8 cellular contexts compared by ENCODE assay signal in the genomic region with DNA sequence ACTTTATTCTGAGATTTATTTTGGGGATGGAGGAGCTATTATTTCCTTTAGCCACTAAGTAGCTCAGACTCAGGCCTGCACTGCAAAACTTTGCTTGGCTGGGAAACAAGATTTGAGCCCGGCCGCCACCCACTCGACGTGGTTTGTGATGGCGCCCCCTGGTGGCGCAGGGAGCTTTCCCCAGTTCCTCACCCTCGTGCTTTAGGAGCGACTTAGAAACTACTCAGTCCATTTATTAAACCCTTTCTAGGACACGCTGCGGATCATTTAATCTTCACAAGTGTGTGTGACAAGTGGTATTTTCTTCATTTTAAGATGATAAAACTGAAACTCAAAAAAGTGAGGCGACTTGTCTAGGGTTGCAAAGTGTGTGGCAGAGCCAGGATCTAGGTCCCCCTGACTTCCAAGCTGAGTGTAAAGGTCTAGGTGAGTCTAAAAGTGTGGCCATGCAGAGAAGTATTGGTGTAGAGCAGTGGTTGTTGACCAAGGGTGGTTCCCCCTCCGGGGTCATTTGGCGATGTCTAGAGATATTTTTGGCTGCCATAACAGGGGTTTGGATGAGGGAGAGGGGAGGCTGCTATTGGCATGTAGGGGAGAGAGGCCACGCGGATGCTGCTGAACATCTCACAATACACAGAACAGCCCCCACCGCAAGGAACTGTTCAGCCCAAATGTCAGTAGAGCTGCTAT. TPM values are rescaled to one million over a fixed set of nuclear protein-coding genes. Genes with fewer than 3 reads are reported as not detected.
A peak's percentile ranks its signal among the peaks of the same experiment; 100 is the strongest.
DNase-seq lines count a peak whose midpoint lies in the region; ATAC-seq, FAIRE-seq and TF ChIP-seq lines count a peak whose summit lies in the region.

No MANE protein-coding gene starts in this region.

- H3K27me3 ChIP-seq in SK-N-SH (ENCODE audit: insufficient read depth), result no peaks in the 10 kb centered on the region
- peaks cover 0 to 2% (median 0%) of the 10 kb centered on the region in 3 donors for H3K27me3 ChIP-seq in psoas muscle (ENCODE audit: insufficient read depth in 3 of 3, low read length in 2 of 3)
- H3K27me3 ChIP-seq in aorta (ENCODE audit: control insufficient read depth in 1 of 2, insufficient read depth in 2 of 2, low read length in 1 of 2), result no peaks in the 10 kb centered on the region

- no peak overlapping the region for H3K4me3 ChIP-seq in SK-N-SH (ENCODE audit: low read depth in 2 of 2, low read length in 1 of 2)
- H3K4me3 ChIP-seq in psoas muscle, result no peak overlapping the region
- no peak overlapping the region for H3K4me3 ChIP-seq in aorta (ENCODE audit: low read length in 2 of 2)

- H3K36me3 ChIP-seq in SK-N-SH (replicated peaks in 1 of 2; ENCODE audit: control insufficient read depth in 1 of 2, insufficient read depth in 2 of 2, low read length in 1 of 2) (no peaks in the 10 kb centered on the region), psoas muscle (ENCODE audit: insufficient read depth in 1 of 2, low read depth in 1 of 2) (no peaks in the 10 kb centered on the region), aorta (ENCODE audit: control insufficient read depth in 1 of 2, insufficient read depth in 2 of 2, low read length in 1 of 2) (no peaks in the 10 kb centered on the region)

- TF ChIP-seq CTCF in D721Med (IDR thresholded peaks at IDR 0.05; ENCODE audit: insufficient read depth, missing control alignments), result peak; percentile 78
- peak; percentile 94 for TF ChIP-seq CTCF in SK-N-SH (IDR thresholded peaks at IDR 0.05)
- TF ChIP-seq CTCF in psoas muscle (IDR thresholded peaks at IDR 0.05), result peak; percentile 84

- H3K9ac ChIP-seq in SK-N-SH, result no peak overlapping the region

- no peak for DNase-seq in D721Med (ENCODE audit: insufficient read length, low spot score)
- DNase-seq in HTR-8/SVneo (ENCODE audit: insufficient read length, low spot score), result peak; percentile 67
- peak; percentile 59 for DNase-seq in SK-N-SH
- peak; percentile 47 to 78 (median 70) for DNase-seq in activated naive CD4-positive, alpha-beta T cell (lab: John Stamatoyannopoulos, UW)
- DNase-seq in head of caudate nucleus, result peak; percentile 35 to 89 (median 75)
- peak; percentile 80 to 85 for DNase-seq in psoas muscle
- DNase-seq in aorta, result peak; percentile 87 to 92
- DNase-seq in putamen (ENCODE audit: low spot score), result no peak

- no peak for TF ChIP-seq EP300 in SK-N-SH (IDR thresholded peaks at IDR 0.05; ENCODE audit: borderline replicate concordance in 1 of 2, low read depth in 1 of 2, low read length in 1 of 2)

- WGBS in SK-N-SH (ENCODE audit: low lambda C conversion rate), result 30% methylated on average over 16 of the region's 16 CpGs
- 27 to 30% (median 28%) methylated on average over 16 of the region's 16 CpGs for WGBS in psoas muscle, 3 donors
- WGBS in aorta, 2 donors, result 25 to 28% methylated on average over 16 of the region's 16 CpGs

- no peaks in the 10 kb centered on the region for H3K4me1 ChIP-seq in SK-N-SH (ENCODE audit: control insufficient read depth in 1 of 2, insufficient read depth in 2 of 2, low read depth in 1 of 2, low read length in 1 of 2)
- H3K4me1 ChIP-seq in psoas muscle, result peaks cover 6% of the 10 kb centered on the region
- no peaks in the 10 kb centered on the region for H3K4me1 ChIP-seq in aorta (ENCODE audit: control insufficient read depth in 1 of 2, insufficient read depth in 2 of 2, low read length in 2 of 2)

- intact Hi-C loops in head of caudate nucleus (cut with DNase I) (no loop called here), psoas muscle (cut with DNase I) (no loop called here), aorta (cut with DNase I) (no loop called here)

- H3F3A ChIP-seq in SK-N-SH (replicated peaks; ENCODE audit: insufficient read depth), result no peaks in the 10 kb centered on the region

- FAIRE-seq in D721Med (lab: Jason Lieb, UNC), result no peak
- FAIRE-seq in HTR-8/SVneo (lab: Jason Lieb, UNC), result no peak

- H3K9me2 ChIP-seq in SK-N-SH, result no peaks in the 10 kb centered on the region

- no peak overlapping the region for H3K4me2 ChIP-seq in SK-N-SH

- H3K27ac ChIP-seq in SK-N-SH (ENCODE audit: low read depth in 2 of 2, low read length in 1 of 2) (no peak overlapping the region), psoas muscle (no peak overlapping the region), aorta (ENCODE audit: low read depth in 1 of 2, low read length in 2 of 2) (no peak overlapping the region)

- no peak overlapping the region for H2AFZ ChIP-seq in SK-N-SH (ENCODE audit: low read depth)

- ATAC-seq in psoas muscle (peak; percentile 52 to 76 (median 70)), aorta (ENCODE audit: low FRiP score) (peak; percentile 75)

- H4K20me1 ChIP-seq in SK-N-SH (ENCODE audit: insufficient read depth), result no peaks in the 10 kb centered on the region

- POLR2A ChIA-PET in SK-N-SH (lab: Yijun Ruan, JAX), result no interaction called here

- CTCF ChIA-PET in SK-N-SH (lab: Yijun Ruan, JAX), result interaction anchor here (0.6 to 3.4 kb wide), 20 partner anchors 11 to 1203 kb away, joined by 3 to 43 read pairs (median 4); a partner anchor contains a TSS

- H3K79me2 ChIP-seq in SK-N-SH (ENCODE audit: insufficient read depth), result no peaks in the 10 kb centered on the region

- peak; percentile 22; the same call in 1 of the 2 replicates for TF ChIP-seq RAD21 in SK-N-SH (IDR thresholded peaks at IDR 0.05; ENCODE audit: low read length)

- H3K9me3 ChIP-seq in SK-N-SH (no peaks in the 10 kb centered on the region), psoas muscle (no peaks in the 10 kb centered on the region), aorta (ENCODE audit: control insufficient read depth, low read length) (no peaks in the 10 kb centered on the region)

TF ChIP-seq in SK-N-SH, 30 proteins besides CTCF, POLR2A, EP300 and RAD21:
- TF ChIP-seq TAF1 (IDR thresholded peaks at IDR 0.05; ENCODE audit: borderline replicate concordance, low read depth, low read length), result no peak
- TF ChIP-seq, protein P1, sequence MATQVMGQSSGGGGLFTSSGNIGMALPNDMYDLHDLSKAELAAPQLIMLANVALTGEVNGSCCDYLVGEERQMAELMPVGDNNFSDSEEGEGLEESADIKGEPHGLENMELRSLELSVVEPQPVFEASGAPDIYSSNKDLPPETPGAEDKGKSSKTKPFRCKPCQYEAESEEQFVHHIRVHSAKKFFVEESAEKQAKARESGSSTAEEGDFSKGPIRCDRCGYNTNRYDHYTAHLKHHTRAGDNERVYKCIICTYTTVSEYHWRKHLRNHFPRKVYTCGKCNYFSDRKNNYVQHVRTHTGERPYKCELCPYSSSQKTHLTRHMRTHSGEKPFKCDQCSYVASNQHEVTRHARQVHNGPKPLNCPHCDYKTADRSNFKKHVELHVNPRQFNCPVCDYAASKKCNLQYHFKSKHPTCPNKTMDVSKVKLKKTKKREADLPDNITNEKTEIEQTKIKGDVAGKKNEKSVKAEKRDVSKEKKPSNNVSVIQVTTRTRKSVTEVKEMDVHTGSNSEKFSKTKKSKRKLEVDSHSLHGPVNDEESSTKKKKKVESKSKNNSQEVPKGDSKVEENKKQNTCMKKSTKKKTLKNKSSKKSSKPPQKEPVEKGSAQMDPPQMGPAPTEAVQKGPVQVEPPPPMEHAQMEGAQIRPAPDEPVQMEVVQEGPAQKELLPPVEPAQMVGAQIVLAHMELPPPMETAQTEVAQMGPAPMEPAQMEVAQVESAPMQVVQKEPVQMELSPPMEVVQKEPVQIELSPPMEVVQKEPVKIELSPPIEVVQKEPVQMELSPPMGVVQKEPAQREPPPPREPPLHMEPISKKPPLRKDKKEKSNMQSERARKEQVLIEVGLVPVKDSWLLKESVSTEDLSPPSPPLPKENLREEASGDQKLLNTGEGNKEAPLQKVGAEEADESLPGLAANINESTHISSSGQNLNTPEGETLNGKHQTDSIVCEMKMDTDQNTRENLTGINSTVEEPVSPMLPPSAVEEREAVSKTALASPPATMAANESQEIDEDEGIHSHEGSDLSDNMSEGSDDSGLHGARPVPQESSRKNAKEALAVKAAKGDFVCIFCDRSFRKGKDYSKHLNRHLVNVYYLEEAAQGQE (IDR thresholded peaks at IDR 0.05; ENCODE audit: low read depth, low read length), result no peak
- TF ChIP-seq FOXJ3 (CRISPR knock-in tag; IDR thresholded peaks at IDR 0.05), result no peak
- TF ChIP-seq SMC3 (IDR thresholded peaks at IDR 0.05; ENCODE audit: low read depth, low read length), result 0 out of 2 replicates have a peak, but pooled peaks have one; percentile 11
- no peak for TF ChIP-seq GATA2 (CRISPR knock-in tag; IDR thresholded peaks at IDR 0.05)
- TF ChIP-seq FOSL2 (IDR thresholded peaks at IDR 0.05; ENCODE audit: borderline replicate concordance, low read depth), result no peak

RNA-seq across cellular contexts. Expression of a gene that starts 2.2 kb away (rescaled TPM):
- polyA plus RNA-seq in SK-N-SH (2012; rRNA removed) (not detected in 2 replicates), psoas muscle (under 1 TPM in 2 of 3 donors, not detected in 1; 0.05 to 0.11 TPM), aorta (under 1 TPM; 0.08 to 0.38 TPM)
- polyA plus RNA-seq in SK-N-SH (2012; cell fraction: cytosol; rRNA removed), result not detected in 2 replicates
- not detected in 2 replicates for polyA plus RNA-seq in SK-N-SH (2012; cell fraction: nucleus; rRNA removed)
- total RNA-seq in psoas muscle (not detected), aorta (not detected)

RNA-seq across cellular contexts. Expression of a gene that starts 13.3 kb away (rescaled TPM):
- polyA plus RNA-seq in SK-N-SH (2012; rRNA removed) (3.2 and 4.4 TPM in 2 replicates), psoas muscle (10 to 100 TPM in 1 of 3 donors, 1 to 10 TPM in 2; 6.4 to 14.2 (median 9.3) TPM), aorta (1 to 10 TPM; 1.4 to 3.6 TPM)
- 1.4 and 3.0 TPM in 2 replicates for polyA plus RNA-seq in SK-N-SH (2012; cell fraction: cytosol; rRNA removed)
- 5.1 and 5.2 TPM in 2 replicates for polyA plus RNA-seq in SK-N-SH (2012; cell fraction: nucleus; rRNA removed)
- total RNA-seq in psoas muscle (10 to 100 TPM in 2 of 4 donors, 1 to 10 TPM in 2; 5.3 to 27.7 (median 10.5) TPM), aorta (10 to 100 TPM in 1 of 2 donors, 1 to 10 TPM in 1; 7.4 to 12.1 TPM)

RNA-seq across cellular contexts. Expression of a gene that starts 50.4 kb away (rescaled TPM):
- polyA plus RNA-seq in SK-N-SH (2012; rRNA removed), result 2.3 and 4.5 TPM in 2 replicates
- 1.4 and 2.9 TPM in 2 replicates for polyA plus RNA-seq in SK-N-SH (2012; cell fraction: cytosol; rRNA removed)
- polyA plus RNA-seq in SK-N-SH (2012; cell fraction: nucleus; rRNA removed), result 0.80 and 4.0 TPM in 2 replicates
- not detected for total RNA-seq in psoas muscle
- polyA plus RNA-seq in psoas muscle, result 1 to 10 TPM in 1 of 3 donors, under 1 TPM in 2; 0.24 to 1.0 (median 0.84) TPM
- total RNA-seq in aorta, result 1 to 10 TPM in 1 of 2 donors, not detected in 1; 1.1 TPM
- polyA plus RNA-seq in aorta, result 1 to 10 TPM in 1 of 2 donors, under 1 TPM in 1; 0.51 to 3.0 TPM

Comparison
In these comparisons a context has a peak if more than half of its experiments do, and no peak if none do; other contexts are left out.
1. DNase-seq: peak in HTR-8/SVneo (single experiment), SK-N-SH (single experiment), activated naive CD4-positive, alpha-beta T cell (4 of 4), head of caudate nucleus (42 of 42), psoas muscle (2 of 2) and aorta (2 of 2); none in D721Med (single experiment) and putamen (single experiment).
2. Peak in every context shown above with its lines, with median percentiles within 50 percentile points of each other: CTCF ChIP-seq.